8 cellular contexts compared by ENCODE assay signal in genomic region chr1:79353224-79353623, GRCh38.
A peak's percentile ranks its signal among the peaks of the same experiment; 100 is the strongest.
DNase-seq lines count a peak whose midpoint lies in the region; ATAC-seq and TF ChIP-seq lines count a peak whose summit lies in the region.

No MANE protein-coding gene starts in this region.

- no peaks in the 10 kb centered on the region for H3K9me3 ChIP-seq in WERI-Rb-1 (ENCODE audit: severe bottlenecking)

- no peak for ATAC-seq in activated CD4-positive, alpha-beta T cell treated with anti-CD3 and anti-CD28 coated beads for 36 hours
- peak; percentile 59 for ATAC-seq in HG03565 (IDR thresholded peaks at IDR 0.05; ENCODE audit: unreplicated experiment)
- ATAC-seq in GM19397 (IDR thresholded peaks at IDR 0.05; ENCODE audit: unreplicated experiment), result no peak
- no peak for ATAC-seq in GM21825 (IDR thresholded peaks at IDR 0.05; ENCODE audit: unreplicated experiment)
- no peak for ATAC-seq in stimulated activated memory B cell treated with anti-CD40 and anti-IgM and Interleukin-4, amounts not matched to agents 10 μg/mL and 1 μg/mL and 100 μg/mL, for 72 hours

- DNase-seq in activated CD4-positive, alpha-beta T cell treated with anti-CD3 and anti-CD28 coated beads for 36 hours, result peak; percentile 6
- no peak for DNase-seq in activated CD4-positive, alpha-beta T cell treated with anti-CD3 and anti-CD28 coated beads, Interleukin-2, amount 50 U/mL, for 4 hours
- peak; percentile 31 for DNase-seq in WERI-Rb-1
- DNase-seq in kidney glomerular epithelial cell (lab: John Stamatoyannopoulos, UW), result peak; percentile 15

- no peaks in the 10 kb centered on the region for H3K4me1 Mint-ChIP-seq in activated CD4-positive, alpha-beta T cell treated with anti-CD3 and anti-CD28 coated beads for 36 hours
- H3K4me1 Mint-ChIP-seq in stimulated activated memory B cell treated with anti-CD40 and anti-IgM and Interleukin-4, amounts not matched to agents 10 μg/mL and 1 μg/mL and 100 μg/mL, for 72 hours, result no peaks in the 10 kb centered on the region

- H3K4me3 Mint-ChIP-seq in activated CD4-positive, alpha-beta T cell treated with anti-CD3 and anti-CD28 coated beads for 36 hours, result no peak overlapping the region
- H3K4me3 Mint-ChIP-seq in stimulated activated memory B cell treated with anti-CD40 and anti-IgM and Interleukin-4, amounts not matched to agents 10 μg/mL and 1 μg/mL and 100 μg/mL, for 72 hours, result no peak overlapping the region

- POLR2A ChIA-PET in activated CD4-positive, alpha-beta T cell treated with anti-CD3 and anti-CD28 coated beads for 36 hours (lab: Charles Lee), result no interaction called here

- intact Hi-C loops in activated CD4-positive, alpha-beta T cell treated with anti-CD3 and anti-CD28 coated beads for 36 hours (cut with DNase I, micrococcal nuclease), result loop anchor here (1.0 to 5.0 kb wide), 3 partner anchors 514 to 736 kb away; no protein-coding TSS in a partner anchor

- H3K27me3 ChIP-seq in WERI-Rb-1 (ENCODE audit: insufficient read depth, low read depth, severe bottlenecking), result no peaks in the 10 kb centered on the region

- H3K27me3 Mint-ChIP-seq in activated CD4-positive, alpha-beta T cell treated with anti-CD3 and anti-CD28 coated beads for 36 hours, result no peaks in the 10 kb centered on the region
- H3K27me3 Mint-ChIP-seq in stimulated activated memory B cell treated with anti-CD40 and anti-IgM and Interleukin-4, amounts not matched to agents 10 μg/mL and 1 μg/mL and 100 μg/mL, for 72 hours, result no peaks in the 10 kb centered on the region

- H3K27ac Mint-ChIP-seq in activated CD4-positive, alpha-beta T cell treated with anti-CD3 and anti-CD28 coated beads for 36 hours, result no peak overlapping the region
- H3K27ac Mint-ChIP-seq in stimulated activated memory B cell treated with anti-CD40 and anti-IgM and Interleukin-4, amounts not matched to agents 10 μg/mL and 1 μg/mL and 100 μg/mL, for 72 hours, result no peak overlapping the region

- no peak overlapping the region for H3K4me3 ChIP-seq in WERI-Rb-1 (ENCODE audit: low read depth, low read length)

- no peaks in the 10 kb centered on the region for H3K9me3 Mint-ChIP-seq in activated CD4-positive, alpha-beta T cell treated with anti-CD3 and anti-CD28 coated beads for 36 hours (ENCODE audit: low read depth)
- no peaks in the 10 kb centered on the region for H3K9me3 Mint-ChIP-seq in stimulated activated memory B cell treated with anti-CD40 and anti-IgM and Interleukin-4, amounts not matched to agents 10 μg/mL and 1 μg/mL and 100 μg/mL, for 72 hours

- peak; percentile 53 for TF ChIP-seq CTCF in WERI-Rb-1 (IDR thresholded peaks at IDR 0.05; ENCODE audit: low read depth, low read length)

- H3K36me3 ChIP-seq in WERI-Rb-1, result no peaks in the 10 kb centered on the region

- CTCF ChIA-PET in activated CD4-positive, alpha-beta T cell treated with anti-CD3 and anti-CD28 coated beads for 36 hours (lab: Charles Lee), result interaction anchor here (0.7 to 3.1 kb wide), 4 partner anchors 15 to 514 kb away, joined by 3 to 11 read pairs (median 6); no protein-coding TSS in a partner anchor

- H3K36me3 Mint-ChIP-seq in activated CD4-positive, alpha-beta T cell treated with anti-CD3 and anti-CD28 coated beads for 36 hours (ENCODE audit: low read depth), result no peaks in the 10 kb centered on the region
- H3K36me3 Mint-ChIP-seq in stimulated activated memory B cell treated with anti-CD40 and anti-IgM and Interleukin-4, amounts not matched to agents 10 μg/mL and 1 μg/mL and 100 μg/mL, for 72 hours, result no peaks in the 10 kb centered on the region

- H3K27ac ChIP-seq in WERI-Rb-1, result no peak overlapping the region

Comparison
In these comparisons a context has a peak if more than half of its experiments do, and no peak if none do; other contexts are left out.
1. DNase-seq: peak in activated CD4-positive, alpha-beta T cell treated with anti-CD3 and anti-CD28 coated beads for 36 hours (single experiment), WERI-Rb-1 (single experiment) and kidney glomerular epithelial cell (single experiment); none in activated CD4-positive, alpha-beta T cell treated with anti-CD3 and anti-CD28 coated beads, Interleukin-2, amount 50 U/mL, for 4 hours (0 of 2).